Comparison of ENCODE assay signal across 1 cellular context in genomic region chr1:184743062-184743756, GRCh38.
A peak's percentile ranks its signal among the peaks of the same experiment; 100 is the strongest.
TF ChIP-seq lines count a peak whose summit lies in the region.

No MANE protein-coding gene starts in this region.

TF ChIP-seq in GM12878, 131 proteins besides CTCF, POLR2A, EP300 and RAD21 (continued from another document and continues in another):
- TF ChIP-seq BCL3 (IDR thresholded peaks at IDR 0.05; ENCODE audit: borderline replicate concordance, insufficient read depth, low read depth, low read length, poor library complexity, severe bottlenecking) (no peak), HSF1 (IDR thresholded peaks at IDR 0.05; ENCODE audit: low read depth, low read length) (no peak), RUNX3 (IDR thresholded peaks at IDR 0.05; ENCODE audit: low read length) (peak; percentile 96), ELK1 (IDR thresholded peaks at IDR 0.05; ENCODE audit: low read depth, low read length) (no peak), MLLT1 (IDR thresholded peaks at IDR 0.05) (peak; percentile 85), SIX5 (IDR thresholded peaks at IDR 0.05; ENCODE audit: low read depth, low read length, severe bottlenecking) (no peak), ASH2L (IDR thresholded peaks at IDR 0.05; ENCODE audit: borderline replicate concordance, low read depth) (no peak), NFXL1 (IDR thresholded peaks at IDR 0.05; ENCODE audit: borderline replicate concordance) (no peak), ZNF207 (IDR thresholded peaks at IDR 0.05; ENCODE audit: borderline replicate concordance) (no peak), SIN3A (IDR thresholded peaks at IDR 0.05; ENCODE audit: low read depth, low read length) (no peak), MEF2A (IDR thresholded peaks at IDR 0.05; ENCODE audit: insufficient read depth, low read depth, low read length) (peak; percentile 82), NR2C1 (IDR thresholded peaks at IDR 0.05) (no peak), E2F8 (IDR thresholded peaks at IDR 0.05; ENCODE audit: low read depth, partially characterized antibody) (no peak), SRF (IDR thresholded peaks at IDR 0.05; ENCODE audit: low read depth in 2 of 2, low read length in 2 of 2) (no peak), PAX8 (IDR thresholded peaks at IDR 0.05) (no peak), ZNF622 (IDR thresholded peaks at IDR 0.05) (no peak), ATF3 (IDR thresholded peaks at IDR 0.05; ENCODE audit: borderline replicate concordance, extremely low read depth, low read depth, low read length) (no peak), RAD51 (IDR thresholded peaks at IDR 0.05) (peak; percentile 44; the same call in 1 of the 2 replicates), CBX5 (IDR thresholded peaks at IDR 0.05; ENCODE audit: low read depth) (0 out of 2 replicates have a peak, but pooled peaks have one; percentile 39), TBL1XR1 (IDR thresholded peaks at IDR 0.05; ENCODE audit: low read depth, low read length) (peak; percentile 68; the same call in 1 of the 2 replicates), POU2F2 (IDR thresholded peaks at IDR 0.05; ENCODE audit: borderline replicate concordance, low read depth, low read length) (peak; percentile 63; the same call in 1 of the 3 replicates), HCFC1 (IDR thresholded peaks at IDR 0.05; ENCODE audit: low read length) (no peak), MAX (IDR thresholded peaks at IDR 0.05; ENCODE audit: low read depth, low read length) (no peak), MYC (IDR thresholded peaks at IDR 0.05; ENCODE audit: insufficient read depth, insufficient read length, insufficient replicate concordance, low read length, severe bottlenecking) (no peak), CEBPZ (IDR thresholded peaks at IDR 0.05; ENCODE audit: low read depth, low read length) (no peak), E2F4 (IDR thresholded peaks at IDR 0.05; ENCODE audit: low read depth, low read length) (no peak), USF2 (IDR thresholded peaks at IDR 0.05; ENCODE audit: borderline replicate concordance, low read depth, low read length) (no peak), USF1 (IDR thresholded peaks at IDR 0.05; ENCODE audit: borderline replicate concordance, extremely low read length, insufficient read depth, low read depth, low read length) (no peak), BMI1 (IDR thresholded peaks at IDR 0.05; ENCODE audit: borderline replicate concordance) (peak; percentile 75; the same call in 1 of the 2 replicates), HDAC6 (IDR thresholded peaks at IDR 0.05; ENCODE audit: unreplicated experiment) (no peak), CEBPB (IDR thresholded peaks at IDR 0.05; ENCODE audit: borderline replicate concordance in 1 of 2, low read depth in 2 of 2, low read length in 2 of 2) (no peak), NBN (IDR thresholded peaks at IDR 0.05) (peak; percentile 68; the same call in 1 of the 2 replicates), IRF4 (IDR thresholded peaks at IDR 0.05; ENCODE audit: low read depth, low read length) (0 out of 2 replicates have a peak, but pooled peaks have one; percentile 29), ZNF384 (IDR thresholded peaks at IDR 0.05; ENCODE audit: borderline replicate concordance, low read depth, low read length) (no peak), ZSCAN29 (IDR thresholded peaks at IDR 0.05) (no peak), ZBTB40 (IDR thresholded peaks at IDR 0.05; ENCODE audit: borderline replicate concordance) (no peak), SMAD5 (IDR thresholded peaks at IDR 0.05; ENCODE audit: low read depth) (no peak), IKZF1 (conservative IDR thresholded peaks at IDR 0.05) (peak; percentile 53), BCL11A (IDR thresholded peaks at IDR 0.05; ENCODE audit: low read depth, low read length) (peak; percentile 67; the same call in 1 of the 2 replicates), WRNIP1 (IDR thresholded peaks at IDR 0.05; ENCODE audit: borderline replicate concordance, low read depth, low read length) (no peak)
